Comparison of ENCODE assay signal across 18 cellular contexts in the genomic region with DNA sequence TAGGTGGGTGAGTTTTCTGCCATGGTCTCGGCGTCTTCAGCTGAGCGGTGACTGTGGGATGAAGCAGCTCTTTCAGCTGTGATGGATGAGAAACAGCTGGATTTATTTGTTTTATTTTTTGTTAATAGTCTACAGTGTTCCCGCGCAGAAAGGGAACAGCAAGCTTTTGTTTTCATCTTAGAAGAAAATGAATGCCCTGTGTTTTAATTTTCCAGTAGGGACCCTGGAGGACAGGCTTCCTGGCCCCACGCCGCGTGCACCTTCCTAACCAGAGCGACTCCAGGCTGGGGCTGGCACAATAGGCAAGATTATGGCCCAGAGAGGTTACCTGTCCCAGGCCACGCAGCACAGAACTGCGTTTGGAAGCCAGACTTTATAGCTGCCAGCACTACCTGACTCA. TPM values are rescaled to one million over a fixed set of nuclear protein-coding genes. Genes with fewer than 3 reads are reported as not detected.
A peak's percentile ranks its signal among the peaks of the same experiment; 100 is the strongest.
DNase-seq lines count a peak whose midpoint lies in the region; ATAC-seq and TF ChIP-seq lines count a peak whose summit lies in the region.
"Had no signal": no experiment of that assay in that cellular context is flagged by ENCODE, and none has a peak within 500 bp of the region (broad histone marks: within the 10 kb centered on the region; RNA-seq: fewer than 3 reads in every experiment).

No MANE protein-coding gene starts in this region.

- no peaks in the 10 kb centered on the region for H3F3A ChIP-seq in GM23248 (ENCODE audit: insufficient read depth)

- ATAC-seq in psoas muscle (no peak), GM18505 (IDR thresholded peaks at IDR 0.05; ENCODE audit: unreplicated experiment) (no peak)

- no peak overlapping the region for H2AFZ ChIP-seq in GM23248

- no peaks in the 10 kb centered on the region for H3K9me3 ChIP-seq in psoas muscle
- no peaks in the 10 kb centered on the region for H3K9me3 ChIP-seq in GM23248 (ENCODE audit: low read depth)
- H3K9me3 ChIP-seq: MG63, Peyer's patch had no signal

- TF ChIP-seq CTCF in psoas muscle (IDR thresholded peaks at IDR 0.05), result no peak

- intact Hi-C loops in psoas muscle (cut with DNase I), result no loop called here

- H3K36me3 ChIP-seq in psoas muscle (ENCODE audit: insufficient read depth in 1 of 2, low read depth in 1 of 2), result peaks cover 0 to 62% of the 10 kb centered on the region in 2 donors
- H3K36me3 ChIP-seq in GM23248 (ENCODE audit: low read depth), result no peaks in the 10 kb centered on the region

- in situ Hi-C loops in SK-MEL-5 (cut with HindIII; ENCODE audit: low pct_unique_long_range_greater_than_20kb, low sequenced_read_pairs), result no loop called here
- in situ Hi-C loops in GM23248 (cut with MboI), result no loop called here

- H3K79me2 ChIP-seq in GM23248 (ENCODE audit: insufficient read depth), result no peaks in the 10 kb centered on the region

- no peak for TF ChIP-seq POLR2A in GM18505 (IDR thresholded peaks at IDR 0.05; ENCODE audit: borderline replicate concordance, extremely low read depth, insufficient read depth, insufficient read length)

- no peak overlapping the region for H3K4me2 ChIP-seq in GM23248 (ENCODE audit: unreplicated experiment)
- H3K4me2 ChIP-seq: KMS-11 had no signal

- H3K27ac ChIP-seq in psoas muscle (peak overlapping the region; percentile 44), GM23248 (no peak overlapping the region)
- H3K27ac ChIP-seq: KMS-11, Peyer's patch had no signal

- H3K9ac ChIP-seq in GM23248, result no peak overlapping the region
- H3K9ac ChIP-seq: KMS-11 had no signal

- H3K27me3 ChIP-seq in psoas muscle (ENCODE audit: insufficient read depth in 3 of 3, low read length in 2 of 3), result no peaks in the 10 kb centered on the region
- H3K27me3 ChIP-seq in GM23248 (replicated peaks; ENCODE audit: insufficient read depth), result no peaks in the 10 kb centered on the region
- H3K27me3 ChIP-seq: MG63, Peyer's patch had no signal

- peak; percentile 15 for DNase-seq in D341Med (ENCODE audit: low spot score)
- DNase-seq in SK-MEL-5 (ENCODE audit: low read depth, low spot score), result peak; percentile 27
- peak; percentile 59 for DNase-seq in globus pallidus (ENCODE audit: low spot score)
- no peak for DNase-seq in psoas muscle
- no peak for DNase-seq in germinal center (ENCODE audit: low spot score)
- no peak for DNase-seq in NCI-H510A treated with DMSO at 0.1 percent for 48 hours (lab: John Stamatoyannopoulos, UW)
- no peak for DNase-seq in GM23248
- DNase-seq: AML-193, DND-41, GF-D8, MG63, NCI-H1092 treated with DMSO at 0.1 percent for 48 hours, NCI-H2029, NCI-H2171 treated with DMSO at 0.1 percent for 48 hours, Peyer's patch, SHP77 treated with DMSO at 0.1 percent for 48 hours had no signal

- no peaks in the 10 kb centered on the region for H4K20me1 ChIP-seq in GM23248 (ENCODE audit: insufficient read depth)

- H3K4me1 ChIP-seq in psoas muscle, result peaks cover 22% of the 10 kb centered on the region
- no peaks in the 10 kb centered on the region for H3K4me1 ChIP-seq in GM23248 (ENCODE audit: insufficient read depth)

- H3K4me3 ChIP-seq in psoas muscle, result no peak overlapping the region
- no peak overlapping the region for H3K4me3 ChIP-seq in GM23248
- H3K4me3 ChIP-seq: MG63, Peyer's patch had no signal

- no peaks in the 10 kb centered on the region for H3K9me2 ChIP-seq in GM23248 (ENCODE audit: insufficient read depth)

- whole genome bisulfite sequencing in psoas muscle, 3 donors, result 60 to 84% (median 67%) methylated on average over 11 of the region's 11 CpGs
- WGBS in GM23248 (ENCODE audit: low coverage in 1 of 2, low lambda C conversion rate in 2 of 2, missing lambda C conversion rate in 2 of 2), 2 experiments, result 87 to 90% methylated on average over 11 of the region's 11 CpGs

RNA-seq across cellular contexts. Expression of gene GTF2IRD1, which starts 57.7 kb away (rescaled TPM):
- total RNA-seq in SK-MEL-5 (2014; rRNA removed; shearing (Covaris generic)), result 2.6 and 3.8 TPM in 2 replicates
- 19.3 and 21.9 TPM in 2 replicates for polyA plus RNA-seq in SK-MEL-5 (2015; cell fraction: cytosol; rRNA removed)
- 17.2 and 35.5 TPM in 2 replicates for polyA plus RNA-seq in SK-MEL-5 (2015; cell fraction: nucleus; rRNA removed)
- 100 to 1,000 TPM in 1 of 4 donors, 10 to 100 TPM in 3; 40.5 to 149 (median 80.8) TPM for total RNA-seq in psoas muscle
- polyA plus RNA-seq in psoas muscle (10 to 100 TPM; 43.0 to 79.0 (median 46.9) TPM), GM23248 (2016; fragmentation: Nextera tagmentation; extraction: Ambion mirVana) (6.6 and 7.0 TPM in 2 replicates)
- 3.7 and 8.6 TPM in 2 replicates for total RNA-seq in GM23248 (2014; rRNA removed; shearing (Covaris generic))

Comparison
In these comparisons a context has a peak if more than half of its experiments do, and no peak if none do; other contexts are left out.
1. DNase-seq: peak in D341Med (single experiment), SK-MEL-5 (single experiment) and globus pallidus (single experiment); none in psoas muscle (0 of 2), germinal center (single experiment), NCI-H510A treated with DMSO at 0.1 percent for 48 hours (single experiment) and GM23248 (single experiment).